8 cellular contexts compared by ENCODE assay signal in the genomic region with DNA sequence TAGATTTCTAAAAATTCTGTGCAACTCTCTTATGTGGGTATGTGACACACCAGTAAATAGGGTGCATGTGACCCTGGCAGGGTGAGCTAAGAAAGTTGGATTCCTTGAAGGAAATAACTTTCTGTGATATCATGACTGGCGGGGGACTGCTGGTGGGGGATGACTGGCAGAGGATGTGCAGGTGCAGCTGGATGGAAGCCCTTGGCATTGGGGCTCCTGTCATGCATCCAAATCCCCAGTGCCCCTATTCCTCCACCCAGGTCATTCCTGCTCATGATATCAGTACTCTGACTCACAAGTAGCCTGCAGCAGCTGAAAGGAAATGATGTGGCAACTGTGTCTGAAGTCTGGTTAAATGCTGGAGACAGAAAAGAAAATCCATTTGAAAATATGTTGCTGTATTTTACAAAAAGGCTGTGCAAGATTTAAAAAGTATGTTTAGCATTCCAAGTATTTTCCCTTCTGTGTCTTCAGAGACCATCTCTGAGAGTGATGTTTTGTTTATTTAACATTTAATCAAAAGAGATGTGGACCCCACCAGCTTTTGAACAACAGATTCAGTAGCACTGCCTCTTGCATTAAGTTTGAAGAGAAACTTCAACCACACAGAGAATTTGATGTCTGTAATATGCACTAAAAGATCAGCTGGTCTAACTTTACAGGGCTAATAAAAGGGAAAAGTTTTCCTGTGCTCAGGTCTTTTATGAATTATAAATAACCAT. TPM values are rescaled to one million over a fixed set of nuclear protein-coding genes. Genes with fewer than 3 reads are reported as not detected.
A peak's percentile ranks its signal among the peaks of the same experiment; 100 is the strongest.
DNase-seq lines count a peak whose midpoint lies in the region; ATAC-seq and TF ChIP-seq lines count a peak whose summit lies in the region.

No MANE protein-coding gene starts in this region.

- no peak overlapping the region for H3K27ac Mint-ChIP-seq in activated T-helper 17 cell treated with anti-CD3 and anti-CD28 coated beads, Interleukin-2, amount 50 U/mL, for 72 hours

- H3K36me3 Mint-ChIP-seq in activated T-helper 17 cell treated with anti-CD3 and anti-CD28 coated beads, Interleukin-2, amount 50 U/mL, for 72 hours (ENCODE audit: low read depth) = no peaks in the 10 kb centered on the region

- no peaks in the 10 kb centered on the region for H3K9me3 Mint-ChIP-seq in activated T-helper 17 cell treated with anti-CD3 and anti-CD28 coated beads, Interleukin-2, amount 50 U/mL, for 72 hours

- POLR2A ChIA-PET in AG04450 (lab: Yijun Ruan, JAX) = interaction anchor here (0.8 to 1.5 kb wide), 4 partner anchors 10 to 17 kb away, joined by 4 to 15 read pairs (median 4); partner anchors contain the start of gene ZSWIM6

- CTCF ChIA-PET in AG04450 (lab: Charles Lee) = interaction anchor here (0.8 to 1.7 kb wide), 4 partner anchors 9 to 355 kb away, joined by 3 to 4 read pairs (median 3); no protein-coding TSS in a partner anchor

- peaks cover 15% of the 10 kb centered on the region for H3K27me3 Mint-ChIP-seq in activated T-helper 17 cell treated with anti-CD3 and anti-CD28 coated beads, Interleukin-2, amount 50 U/mL, for 72 hours

- H3K4me1 Mint-ChIP-seq in activated T-helper 17 cell treated with anti-CD3 and anti-CD28 coated beads, Interleukin-2, amount 50 U/mL, for 72 hours = no peaks in the 10 kb centered on the region

- H3K27me3 ChIP-seq in AG04450 (ENCODE audit: control insufficient read depth, insufficient read depth, low read length) = no peaks in the 10 kb centered on the region

- no peak overlapping the region for H3K4me3 Mint-ChIP-seq in activated T-helper 17 cell treated with anti-CD3 and anti-CD28 coated beads, Interleukin-2, amount 50 U/mL, for 72 hours

- H3K9me3 ChIP-seq in AG04450 (ENCODE audit: control insufficient read depth, insufficient read depth, low read length) = no peaks in the 10 kb centered on the region

- H3K27ac ChIP-seq in AG04450 (ENCODE audit: low read depth, low read length) = peak overlapping the region; percentile 85

- H3K4me3 ChIP-seq in AG04450 (ENCODE audit: low read depth, low read length) = no peak overlapping the region

- peak; percentile 58 for ATAC-seq in activated T-helper 17 cell treated with anti-CD3 and anti-CD28 coated beads, Interleukin-2, amount 50 U/mL, for 72 hours (replicated peaks)
- no peak for ATAC-seq in GM18520 (IDR thresholded peaks at IDR 0.05; ENCODE audit: unreplicated experiment)

- DNase-seq in AG04450 (ENCODE audit: low read depth, low spot score) (peak; percentile 63), HK-2 (ENCODE audit: unreplicated experiment) (peak; percentile 47), kidney glomerular epithelial cell (lab: John Stamatoyannopoulos, UW) (peak; percentile 49), cerebellar nuclear complex (lab: John Stamatoyannopoulos, UW) (no peak), inferior parietal cortex (ENCODE audit: extremely low spot score) (no peak), NCI-H1105 (lab: John Stamatoyannopoulos, UW) (no peak)

- no peak for TF ChIP-seq CTCF in AG04450 (IDR thresholded peaks at IDR 0.05; ENCODE audit: low read depth, low read length)

RNA-seq across cellular contexts. Expression of gene ZSWIM6, which starts 17.9 kb away (rescaled TPM):
- polyA plus RNA-seq in AG04450 (2011; rRNA removed) = 18.6 and 18.9 TPM in 2 replicates
- polyA minus RNA-seq in AG04450 (2011; rRNA and poly(A)+ RNA removed) = 46.3 and 48.7 TPM in 2 replicates
- total RNA-seq in activated T-helper 17 cell treated with anti-CD3 and anti-CD28 coated beads, Interleukin-2, amount 50 U/mL, for 72 hours = 1 to 10 TPM; 3.2 to 4.9 TPM

Comparison
In these comparisons a context has a peak if more than half of its experiments do, and no peak if none do; other contexts are left out.
1. DNase-seq: peak in AG04450 (single experiment), HK-2 (single experiment) and kidney glomerular epithelial cell (single experiment); none in cerebellar nuclear complex (0 of 2), inferior parietal cortex (single experiment) and NCI-H1105 (single experiment).